In the genomic region with DNA sequence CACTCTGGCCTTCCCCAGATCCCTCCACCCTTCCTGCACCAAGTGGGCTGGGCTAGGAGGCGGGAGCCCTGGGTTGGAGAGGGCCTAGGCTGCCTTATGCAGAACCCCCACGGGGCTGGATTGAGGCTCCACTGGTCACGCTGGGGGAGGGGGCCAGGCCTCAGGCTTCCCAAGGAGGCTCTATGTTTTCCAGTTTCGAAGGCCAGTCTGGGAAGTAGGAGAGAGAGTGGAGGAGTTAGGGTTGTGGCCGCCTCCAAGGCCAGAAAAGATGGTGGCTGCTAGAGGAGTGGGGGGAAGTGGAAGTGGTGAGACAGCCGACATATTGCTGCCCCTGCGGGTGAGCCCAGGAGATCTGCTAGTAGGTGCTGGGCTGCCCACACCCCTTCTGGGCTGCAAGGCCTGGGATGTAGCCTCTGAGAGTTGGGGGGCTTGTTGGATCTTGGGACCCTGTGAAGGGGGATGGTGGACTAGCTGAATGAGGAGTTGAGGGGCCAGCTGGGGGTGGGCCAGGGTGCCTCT, we compare ENCODE assay signal across 8 cellular contexts. TPM values are rescaled to one million over a fixed set of nuclear protein-coding genes. Genes with fewer than 3 reads are reported as not detected.
DNase-seq lines count a peak whose midpoint lies in the region; ATAC-seq and TF ChIP-seq lines count a peak whose summit lies in the region.

No MANE protein-coding gene starts in this region.

- H3K79me2 ChIP-seq in PC-3 (ENCODE audit: low read length): peaks cover 61% of the 10 kb centered on the region

- H3K4me3 ChIP-seq in PC-3 (ENCODE audit: low read length): peak overlapping the region; percentile 78
- peak overlapping the region; percentile 77 to 87 (median 87) for H3K4me3 ChIP-seq in breast epithelium
- H3K4me3 ChIP-seq in subcutaneous abdominal adipose tissue (ENCODE audit: low read depth in 1 of 5, low read length in 5 of 5): peak overlapping the region; percentile 86 to 99 (median 95)

- no peak for TF ChIP-seq POLR2A in breast epithelium (IDR thresholded peaks at IDR 0.05)

- peak; percentile 7; the same call in 1 of the 2 replicates for ATAC-seq in PC-3
- ATAC-seq in GM21390 (IDR thresholded peaks at IDR 0.05; ENCODE audit: unreplicated experiment): no peak

- BruUV-seq in PC-3 (replicated peaks; lab: Mats Ljungman, UMichigan): no TSS peak

- DNase-seq in DMS 273 (lab: John Stamatoyannopoulos, UW; ENCODE audit: unreplicated experiment) (peak; percentile 24), DMS 273 treated with DMSO at 0.1 percent for 48 hours (lab: John Stamatoyannopoulos, UW) (no peak), PC-3 (peak; percentile 36), breast epithelium (ENCODE audit: low spot score in 2 of 2) (no peak), kidney tubule cell (ENCODE audit: low spot score) (peak; percentile 62), NCI-H2171 (lab: John Stamatoyannopoulos, UW) (no peak)

- CTCF ChIA-PET in PC-3 (lab: Charles Lee): no interaction called here

- H3K36me3 ChIP-seq in PC-3 (ENCODE audit: low read depth, low read length): peaks cover 7% of the 10 kb centered on the region; the same call in 1 of the 2 replicates
- H3K36me3 ChIP-seq in breast epithelium: no peaks in the 10 kb centered on the region
- peaks cover 0 to 16% (median 7%) of the 10 kb centered on the region in 5 donors for H3K36me3 ChIP-seq in subcutaneous abdominal adipose tissue (ENCODE audit: control insufficient read depth in 5 of 5, insufficient read depth in 5 of 5, low read length in 5 of 5)

- H3K27me3 ChIP-seq in PC-3 (ENCODE audit: low read length) (no peaks in the 10 kb centered on the region), breast epithelium (no peaks in the 10 kb centered on the region), subcutaneous abdominal adipose tissue (ENCODE audit: control insufficient read depth in 5 of 5, insufficient read depth in 4 of 5, low read length in 5 of 5) (no peaks in the 10 kb centered on the region)

- H3K4me2 ChIP-seq in PC-3 (ENCODE audit: low read length): peak overlapping the region; percentile 98

- TF ChIP-seq CTCF in PC-3 (conservative IDR thresholded peaks at IDR 0.05; ENCODE audit: low read depth, low read length) (no peak), breast epithelium (IDR thresholded peaks at IDR 0.05) (no peak)

- peaks cover 42% of the 10 kb centered on the region for H4K20me1 ChIP-seq in PC-3 (ENCODE audit: low read length)

- intact Hi-C loops in PC-3 (cut with micrococcal nuclease) (no loop called here), breast epithelium (cut with DNase I; ENCODE audit: low total_unique reads) (no loop called here)

- peak overlapping the region; percentile 55 for H3K27ac ChIP-seq in PC-3 (ENCODE audit: low read length)
- peak overlapping the region; percentile 91 for H3K27ac ChIP-seq in breast epithelium
- H3K27ac ChIP-seq in subcutaneous abdominal adipose tissue (ENCODE audit: low read depth, low read length): peak overlapping the region; percentile 85

- H3K9me2 ChIP-seq in PC-3 (replicated peaks; ENCODE audit: low read length): no peaks in the 10 kb centered on the region

- H3K9me3 ChIP-seq in PC-3 (ENCODE audit: low read length) (no peaks in the 10 kb centered on the region), breast epithelium (no peaks in the 10 kb centered on the region), subcutaneous abdominal adipose tissue (ENCODE audit: control insufficient read depth in 5 of 5, low read length in 5 of 5) (no peaks in the 10 kb centered on the region)

- H3F3A ChIP-seq in PC-3 (ENCODE audit: low read length, unreplicated experiment): peaks cover 5% of the 10 kb centered on the region

- H3K4me1 ChIP-seq in PC-3 (ENCODE audit: insufficient read depth, low read length) (peaks cover 15% of the 10 kb centered on the region), breast epithelium (peaks cover 20 to 21% of the 10 kb centered on the region in 2 donors), subcutaneous abdominal adipose tissue (ENCODE audit: control insufficient read depth in 5 of 5, insufficient read depth in 5 of 5, low read length in 5 of 5) (peaks cover 12 to 73% (median 70%) of the 10 kb centered on the region in 5 donors)

- no peak overlapping the region for H2AFZ ChIP-seq in PC-3 (ENCODE audit: low read length)

- H3K9ac ChIP-seq in PC-3 (ENCODE audit: low read length) (peak overlapping the region; percentile 85), subcutaneous abdominal adipose tissue (ENCODE audit: low read length in 5 of 5) (peak overlapping the region; percentile 89 to 98 (median 92))

- POLR2A ChIA-PET in PC-3 (lab: Charles Lee; ENCODE audit: unreplicated experiment): no interaction called here

RNA-seq across cellular contexts. Expression of a gene that starts 1.2 kb away (rescaled TPM):
- total RNA-seq in PC-3 (2014; rRNA removed) (221 and 254 TPM in 2 replicates), breast epithelium (100 to 1,000 TPM in 2 of 3 donors, 10 to 100 TPM in 1; 95.3 to 232 (median 162) TPM)

RNA-seq across cellular contexts. Expression of a gene that starts 31.8 kb away (rescaled TPM):
- total RNA-seq in PC-3 (2014; rRNA removed) (40.1 and 63.9 TPM in 2 replicates), breast epithelium (10 to 100 TPM; 10.1 to 17.6 (median 11.1) TPM)

RNA-seq across cellular contexts. Expression of a gene that starts 32.1 kb away (rescaled TPM):
- total RNA-seq in PC-3 (2014; rRNA removed): 0.17 and 3.3 TPM in 2 replicates
- total RNA-seq in breast epithelium: 1 to 10 TPM in 1 of 3 donors, under 1 TPM in 1, not detected in 1; 0.98 to 2.5 TPM

RNA-seq across cellular contexts. Expression of a gene that starts 41.7 kb away (rescaled TPM):
- total RNA-seq in PC-3 (2014; rRNA removed) (not detected in 2 replicates), breast epithelium (not detected)

RNA-seq across cellular contexts. Expression of a gene that starts 45.8 kb away (rescaled TPM):
- total RNA-seq in PC-3 (2014; rRNA removed) (0.22 TPM in 1 of 2 replicates, not detected in the other), breast epithelium (not detected)

Comparison
In these comparisons a context has a peak if more than half of its experiments do, and no peak if none do; other contexts are left out.
1. DNase-seq: peak in DMS 273 (single experiment), PC-3 (single experiment) and kidney tubule cell (single experiment); none in DMS 273 treated with DMSO at 0.1 percent for 48 hours (single experiment), breast epithelium (0 of 2) and NCI-H2171 (single experiment).
2. Peak in every context shown above with its lines, with median percentiles within 50 percentile points of each other: H3K27ac ChIP-seq and H3K4me3 ChIP-seq.